8 cellular contexts compared by ENCODE assay signal in the genomic region with DNA sequence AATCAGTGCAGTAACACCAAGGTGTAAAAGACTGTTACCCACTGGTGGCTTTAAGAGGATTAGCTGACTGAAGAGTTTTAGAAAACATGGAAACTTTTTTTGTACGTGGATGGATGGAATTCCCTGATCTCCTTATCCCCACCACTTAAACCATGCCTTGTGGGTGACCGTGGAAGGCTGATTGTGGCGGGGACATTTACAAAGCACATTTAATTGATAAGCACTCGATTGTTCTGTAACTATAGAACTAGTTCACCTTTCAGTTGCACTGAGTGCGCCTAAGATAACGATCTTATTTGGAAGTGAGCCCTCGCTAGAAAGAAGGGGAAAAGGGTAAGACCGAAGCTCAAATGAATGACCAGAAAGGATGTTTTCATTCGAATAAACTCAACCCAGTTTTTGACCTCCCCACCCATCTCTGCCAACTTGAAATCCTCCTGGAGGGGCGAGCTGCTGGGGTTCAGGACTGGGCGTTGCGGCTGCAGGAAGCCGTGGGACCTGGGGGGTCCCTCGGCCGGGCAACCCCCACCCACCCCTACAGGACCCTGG. TPM values are rescaled to one million over a fixed set of nuclear protein-coding genes. Genes with fewer than 3 reads are reported as not detected.
DNase-seq lines count a peak whose midpoint lies in the region; ATAC-seq and TF ChIP-seq lines count a peak whose summit lies in the region.

No MANE protein-coding gene starts in this region.

- ATAC-seq in Right ventricle myocardium inferior: no peak
- peak; percentile 1 for ATAC-seq in naive thymus-derived CD4-positive, alpha-beta T cell
- no peak for ATAC-seq in HG03565 (IDR thresholded peaks at IDR 0.05; ENCODE audit: unreplicated experiment)

- DNase-seq in cardiac muscle cell (ENCODE audit: low read depth in 1 of 2, low spot score in 1 of 2): peak; percentile 19 to 21
- DNase-seq in Right ventricle myocardium inferior (ENCODE audit: missing footprints): no peak
- DNase-seq in RKO (ENCODE audit: low spot score): peak; percentile 37
- DNase-seq in naive thymus-derived CD4-positive, alpha-beta T cell: peak in 4 of 9 donors; percentile 32 to 42 (median 34)
- DNase-seq in epidermal melanocyte (ENCODE audit: insufficient read length, low spot score): no peak
- DNase-seq in activated gamma-delta T cell treated with Interleukin-2 at 50 U/mL for 16 hours: no peak

- no peaks in the 10 kb centered on the region for H3K9me3 Mint-ChIP-seq in naive thymus-derived CD4-positive, alpha-beta T cell

- intact Hi-C loops in Right ventricle myocardium inferior (cut with DNase I): loop anchor here (2.0 to 5.0 kb wide), 4 partner anchors 42 to 87 kb away; no protein-coding TSS in a partner anchor
- intact Hi-C loops in naive thymus-derived CD4-positive, alpha-beta T cell (cut with micrococcal nuclease): loop anchor here (1.0 to 5.0 kb wide), 16 partner anchors 10 to 1693 kb away; a partner anchor contains a TSS

- H3K36me3 Mint-ChIP-seq in naive thymus-derived CD4-positive, alpha-beta T cell: peaks cover 0 to 16% (median 14%) of the 10 kb centered on the region in 5 donors

- POLR2A ChIA-PET in naive thymus-derived CD4-positive, alpha-beta T cell (lab: Charles Lee): interaction anchor here (0.6 to 37.8 kb wide), 19 partner anchors 8 to 559 kb away, joined by 3 to 900 read pairs (median 4); no protein-coding TSS in a partner anchor

- H3K4me1 ChIP-seq in cardiac muscle cell (ENCODE audit: low read depth): peaks cover 3% of the 10 kb centered on the region
- H3K4me1 ChIP-seq in duodenal mucosa (ENCODE audit: control insufficient read depth in 1 of 2, insufficient read depth in 2 of 2, low read length in 2 of 2): peaks cover 13 to 21% of the 10 kb centered on the region in 2 donors
- peaks cover 23 to 28% of the 10 kb centered on the region in 2 donors for H3K4me1 ChIP-seq in naive thymus-derived CD4-positive, alpha-beta T cell (ENCODE audit: control insufficient read depth in 2 of 2, insufficient read depth in 2 of 2, low read length in 2 of 2)

- no peaks in the 10 kb centered on the region for H3K27me3 Mint-ChIP-seq in naive thymus-derived CD4-positive, alpha-beta T cell

- peak overlapping the region; percentile 78 for H3K4me3 ChIP-seq in cardiac muscle cell
- H3K4me3 ChIP-seq in duodenal mucosa (ENCODE audit: low read depth in 1 of 2, low read length in 2 of 2): peak overlapping the region; percentile 74 to 79
- peak overlapping the region; percentile 74 for H3K4me3 ChIP-seq in naive thymus-derived CD4-positive, alpha-beta T cell (ENCODE audit: low read length)

- H3K4me1 Mint-ChIP-seq in naive thymus-derived CD4-positive, alpha-beta T cell: peaks cover 26 to 46% (median 37%) of the 10 kb centered on the region in 7 donors

- H3K27me3 ChIP-seq in cardiac muscle cell (no peaks in the 10 kb centered on the region), duodenal mucosa (ENCODE audit: control insufficient read depth in 1 of 2, insufficient read depth in 2 of 2, low read length in 2 of 2) (no peaks in the 10 kb centered on the region)
- H3K27me3 ChIP-seq in naive thymus-derived CD4-positive, alpha-beta T cell (ENCODE audit: control insufficient read depth in 2 of 2, insufficient read depth in 2 of 2, low read length in 2 of 2): no peaks in the 10 kb centered on the region

- CTCF ChIA-PET in naive thymus-derived CD4-positive, alpha-beta T cell (lab: Charles Lee): interaction anchor here (0.5 to 2.0 kb wide), 15 partner anchors 9 to 583 kb away, joined by 3 to 10 read pairs (median 5); no protein-coding TSS in a partner anchor

- H3K36me3 ChIP-seq in cardiac muscle cell (no peaks in the 10 kb centered on the region), duodenal mucosa (ENCODE audit: control insufficient read depth in 1 of 2, insufficient read depth in 2 of 2, low read length in 2 of 2) (no peaks in the 10 kb centered on the region)
- H3K36me3 ChIP-seq in naive thymus-derived CD4-positive, alpha-beta T cell (ENCODE audit: control insufficient read depth in 2 of 3, insufficient read depth in 3 of 3, low read length in 3 of 3): peaks cover 0 to 12% (median 0%) of the 10 kb centered on the region in 3 experiments

- peak overlapping the region; percentile 81 for H3K9ac ChIP-seq in duodenal mucosa (ENCODE audit: low read depth in 1 of 2, low read length in 2 of 2)

- no peak for TF ChIP-seq CTCF in cardiac muscle cell (IDR thresholded peaks at IDR 0.05; ENCODE audit: low read depth, low read length)

- H3K9me3 ChIP-seq in cardiac muscle cell (ENCODE audit: low read depth) (no peaks in the 10 kb centered on the region), duodenal mucosa (ENCODE audit: control insufficient read depth in 1 of 2, low read length in 2 of 2) (no peaks in the 10 kb centered on the region)
- no peaks in the 10 kb centered on the region for H3K9me3 ChIP-seq in naive thymus-derived CD4-positive, alpha-beta T cell (ENCODE audit: control insufficient read depth in 2 of 3, low read length in 3 of 3)

- H3K4me3 Mint-ChIP-seq in naive thymus-derived CD4-positive, alpha-beta T cell: peak overlapping the region; percentile 89 to 97 (median 93)

- peak overlapping the region; percentile 90 to 97 (median 95) for H3K27ac Mint-ChIP-seq in naive thymus-derived CD4-positive, alpha-beta T cell

- H3K27ac ChIP-seq in cardiac muscle cell: peak overlapping the region; percentile 83
- H3K27ac ChIP-seq in duodenal mucosa (ENCODE audit: low read depth, low read length): peak overlapping the region; percentile 59
- H3K27ac ChIP-seq in naive thymus-derived CD4-positive, alpha-beta T cell (ENCODE audit: low read depth, low read length): peak overlapping the region; percentile 89

RNA-seq across cellular contexts. Expression of a gene that starts 0.7 kb away (rescaled TPM):
- total RNA-seq in cardiac muscle cell (16.9 and 23.6 TPM in 2 replicates), Right ventricle myocardium inferior (123 TPM)
- polyA plus RNA-seq in cardiac muscle cell: 3.5 and 4.8 TPM in 2 replicates
- total RNA-seq in naive thymus-derived CD4-positive, alpha-beta T cell: 100 to 1,000 TPM in 4 of 5 experiments, 10 to 100 TPM in 1; 79.0 to 200 (median 107) TPM
- 1 to 10 TPM; 4.4 to 5.5 TPM for polyA plus RNA-seq in naive thymus-derived CD4-positive, alpha-beta T cell

Comparison
In these comparisons a context has a peak if more than half of its experiments do, and no peak if none do; other contexts are left out.
1. DNase-seq: peak in cardiac muscle cell (2 of 2) and RKO (single experiment); none in Right ventricle myocardium inferior (single experiment), epidermal melanocyte (single experiment) and activated gamma-delta T cell treated with Interleukin-2 at 50 U/mL for 16 hours (single experiment).
2. Peak in every context shown above with its lines, with median percentiles within 50 percentile points of each other: H3K27ac ChIP-seq and H3K4me3 ChIP-seq.